In the genomic region with DNA sequence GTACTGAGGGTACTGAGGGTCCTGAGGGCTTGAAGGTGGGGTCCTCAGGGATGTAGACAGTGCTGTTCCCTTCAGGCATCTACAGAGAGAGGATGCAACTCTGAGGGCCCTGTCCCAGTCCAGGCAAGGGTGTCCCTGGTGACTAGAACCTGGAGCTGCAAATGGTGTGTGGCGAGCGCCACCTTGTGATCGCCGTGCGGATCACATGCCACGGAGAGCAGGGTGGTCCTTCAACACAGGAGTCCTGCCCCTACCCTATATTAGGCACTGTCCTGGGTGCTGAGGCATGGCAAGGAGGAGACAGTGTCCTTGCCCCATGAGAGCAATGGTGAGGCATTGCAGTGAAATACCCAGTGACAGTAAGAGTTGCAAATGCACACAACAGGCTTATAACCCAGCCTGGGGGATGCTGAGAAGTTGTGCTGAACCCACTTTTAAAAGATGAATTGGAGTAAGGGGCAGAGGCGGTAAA, we compare ENCODE assay signal across 8 cellular contexts. TPM values are rescaled to one million over a fixed set of nuclear protein-coding genes. Genes with fewer than 3 reads are reported as not detected.
DNase-seq lines count a peak whose midpoint lies in the region; ATAC-seq and TF ChIP-seq lines count a peak whose summit lies in the region.

No MANE protein-coding gene starts in this region.

- TF ChIP-seq CTCF in brain microvascular endothelial cell (IDR thresholded peaks at IDR 0.05; ENCODE audit: low read depth, low read length, missing control alignments) (peak; percentile 90), left lung (IDR thresholded peaks at IDR 0.05) (peak; percentile 43 to 49), ascending aorta (IDR thresholded peaks at IDR 0.05) (peak in 1 of 3 experiments; percentile 31)

- H3K4me3 ChIP-seq in brain microvascular endothelial cell (ENCODE audit: low read depth, low read length) (no peak overlapping the region), left lung (no peak overlapping the region), ascending aorta (no peak overlapping the region)

- peak; percentile 41 to 63 for DNase-seq in NCI-H446 (lab: John Stamatoyannopoulos, UW)
- DNase-seq in NCI-H446 treated with DMSO at 0.1 percent for 48 hours (lab: John Stamatoyannopoulos, UW), result no peak
- DNase-seq in brain microvascular endothelial cell, result peak; percentile 56
- peak in 1 of 2 donors; percentile 42 for DNase-seq in left lung
- peak; percentile 59 for DNase-seq in stimulated activated naive CD8-positive, alpha-beta T cell treated with anti-CD3 and anti-CD28 coated beads, Interleukin-15, Interleukin-2, amounts not matched to agents 100 U/mL and 50 U/mL, for 24 hours
- DNase-seq in ascending aorta (ENCODE audit: low spot score in 2 of 2), result no peak

- intact Hi-C loops in left lung (cut with DNase I), result no loop called here
- intact Hi-C loops in ascending aorta (cut with DNase I), result no loop called here

- H3K27me3 ChIP-seq in brain microvascular endothelial cell (replicated peaks) (peaks cover 16% of the 10 kb centered on the region), left lung (peaks cover 9 to 65% of the 10 kb centered on the region in 2 donors), ascending aorta (peaks cover 9% of the 10 kb centered on the region)

- no peaks in the 10 kb centered on the region for H3K4me1 ChIP-seq in left lung
- no peaks in the 10 kb centered on the region for H3K4me1 ChIP-seq in ascending aorta

- no peak overlapping the region for H3K27ac ChIP-seq in brain microvascular endothelial cell
- H3K27ac ChIP-seq in left lung, result no peak overlapping the region
- no peak overlapping the region for H3K27ac ChIP-seq in ascending aorta

- in situ Hi-C loops in brain microvascular endothelial cell (cut with HindIII; ENCODE audit: low pct_ligation_motif_present, low sequenced_read_pairs), result no loop called here

- H3K9me3 ChIP-seq in left lung (no peaks in the 10 kb centered on the region), ascending aorta (no peaks in the 10 kb centered on the region)

- ATAC-seq in HG03354 (IDR thresholded peaks at IDR 0.05; ENCODE audit: poor library complexity, severe bottlenecking, unreplicated experiment) (peak; percentile 78), left lung (peak; percentile 74)
- peak; percentile 80 for ATAC-seq in stimulated activated naive CD8-positive, alpha-beta T cell treated with anti-CD3 and anti-CD28 coated beads, Interleukin-15, Interleukin-2, amounts not matched to agents 100 U/mL and 50 U/mL, for 24 hours

- no peaks in the 10 kb centered on the region for H3K36me3 ChIP-seq in brain microvascular endothelial cell (replicated peaks)
- H3K36me3 ChIP-seq in left lung, result no peaks in the 10 kb centered on the region
- no peaks in the 10 kb centered on the region for H3K36me3 ChIP-seq in ascending aorta

TF ChIP-seq in PFSK-1, 5 proteins besides CTCF, POLR2A, EP300 and RAD21:
- TF ChIP-seq REST (IDR thresholded peaks at IDR 0.05; ENCODE audit: insufficient read depth in 1 of 2, low read depth in 2 of 2, low read length in 2 of 2) (peak; percentile 57 to 89; a peak in 3 of 4 replicates), FOXP2 (optimal IDR thresholded peaks at IDR 0.05; ENCODE audit: borderline replicate concordance, extremely low read depth, extremely low read length, insufficient read depth) (no peak), POLR2AphosphoS5 (IDR thresholded peaks at IDR 0.05; ENCODE audit: low read depth, low read length) (no peak)
TF ChIP-seq in PFSK-1: peak in this region for 1.

RNA-seq across cellular contexts. Expression of gene RHCG, which starts 23.6 kb away (rescaled TPM):
- not detected for polyA plus RNA-seq in PFSK-1 (2012; ENCODE audit: insufficient read length, low read depth)
- total RNA-seq in left lung (not detected), ascending aorta (0.43 TPM)

Comparison
In these comparisons a context has a peak if more than half of its experiments do, and no peak if none do; other contexts are left out.
1. DNase-seq: peak in NCI-H446 (2 of 2), brain microvascular endothelial cell (single experiment) and stimulated activated naive CD8-positive, alpha-beta T cell treated with anti-CD3 and anti-CD28 coated beads, Interleukin-15, Interleukin-2, amounts not matched to agents 100 U/mL and 50 U/mL, for 24 hours (single experiment); none in NCI-H446 treated with DMSO at 0.1 percent for 48 hours (single experiment) and ascending aorta (0 of 2).
2. Peak in every context shown above with its lines, with median percentiles within 50 percentile points of each other: ATAC-seq.